39 cellular contexts compared by ENCODE assay signal in the genomic region with DNA sequence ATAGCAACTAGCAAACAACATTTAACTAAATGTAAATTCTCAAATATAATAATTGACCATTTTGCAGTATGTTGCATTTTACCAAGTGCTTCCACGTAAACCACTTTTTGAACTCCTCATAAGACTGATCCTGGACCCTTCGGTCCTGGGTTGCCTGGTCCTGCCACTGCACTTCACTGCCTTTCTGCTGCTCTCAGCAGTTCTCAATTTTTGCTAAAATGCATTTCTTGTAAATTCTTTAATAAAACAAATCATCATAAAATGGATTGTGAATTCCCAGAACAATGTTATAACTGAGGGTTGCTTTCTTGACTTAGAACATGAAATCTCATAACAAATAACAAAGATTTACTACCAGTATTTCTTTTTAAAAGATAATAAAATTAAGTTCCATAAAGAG.
"Had no signal": no experiment of that assay in that cellular context is flagged by ENCODE, and none has a peak within 500 bp of the region (broad histone marks: within the 10 kb centered on the region; RNA-seq: fewer than 3 reads in every experiment).

No MANE protein-coding gene starts in this region.

- H3K36me3 ChIP-seq: adrenal gland, ascending aorta, brain microvascular endothelial cell, breast epithelium, cardiac muscle cell had no signal

- ATAC-seq: activated naive CD4-positive, alpha-beta T cell treated with anti-CD3 and anti-CD28 coated beads, Interleukin-2, amount 50 U/mL, for 72 hours; activated naive CD8-positive, alpha-beta T cell treated with anti-CD3 and anti-CD28 coated beads, Interleukin-2, amount 50 U/mL, for 24 hours; activated T-cell treated with anti-CD3 and anti-CD28 coated beads, Interleukin-2, amount 50 U/mL, for 4 hours; activated T-cell treated with anti-CD3 and anti-CD28 coated beads, Interleukin-2, amount 50 U/mL, for 72 hours; activated T-helper 17 cell treated with anti-CD3 and anti-CD28 coated beads, Interleukin-2, amount 50 U/mL, for 72 hours; body of pancreas had no signal

- H3K27ac Mint-ChIP-seq: activated naive CD4-positive, alpha-beta T cell treated with anti-CD3 and anti-CD28 coated beads for 36 hours; activated naive CD4-positive, alpha-beta T cell treated with anti-CD3 and anti-CD28 coated beads, Interleukin-2, amount 10 ng/mL, durations not matched to agents 7 days and 5 days; activated naive CD4-positive, alpha-beta T cell treated with anti-CD3 and anti-CD28 coated beads, Interleukin-2, amount 50 U/mL, for 24 hours; activated naive CD4-positive, alpha-beta T cell treated with anti-CD3 and anti-CD28 coated beads, Interleukin-2, amount 50 U/mL, for 72 hours; activated naive CD8-positive, alpha-beta T cell; activated naive CD8-positive, alpha-beta T cell treated with anti-CD3 and anti-CD28 coated beads for 36 hours; activated naive CD8-positive, alpha-beta T cell treated with anti-CD3 and anti-CD28 coated beads, Interleukin-2, amount 10 ng/mL, durations not matched to agents 7 days and 5 days; activated naive CD8-positive, alpha-beta T cell treated with anti-CD3 and anti-CD28 coated beads, Interleukin-2, amount 50 U/mL, for 24 hours; activated T-cell treated with anti-CD3 and anti-CD28 coated beads, Interleukin-2, amount 50 U/mL, for 24 hours; activated T-cell treated with anti-CD3 and anti-CD28 coated beads, Interleukin-2, amount 50 U/mL, for 72 hours; activated T-helper 1 cell treated with anti-CD3 and anti-CD28 coated beads, Interleukin-12 subunit alpha, Interleukin-12 subunit beta, Interleukin-2, Interleukin-4 antibody, amounts not matched to agents 30 ng/mL and 10 ng/mL and 1 ng/mL, durations not matched to agents 14 hours and 24 hours and 36 hours; activated T-helper 17 cell treated with anti-CD3 and anti-CD28 coated beads, Interleukin-2, amount 50 U/mL, for 72 hours; activated T-helper 2 cell treated with anti-CD3 and anti-CD28 coated beads, Interferon-gamma antibody, Interleukin-2, Interleukin-4, amounts not matched to agents 10 μg/mL and 5 μg/mL and 100 μg/mL, durations not matched to agents 14 hours and 24 hours and 36 hours; brain had no signal

- H3K9me3 Mint-ChIP-seq: activated naive CD4-positive, alpha-beta T cell treated with anti-CD3 and anti-CD28 coated beads for 36 hours; activated naive CD4-positive, alpha-beta T cell treated with anti-CD3 and anti-CD28 coated beads, Interleukin-2, amount 10 ng/mL, durations not matched to agents 7 days and 5 days; activated naive CD4-positive, alpha-beta T cell treated with anti-CD3 and anti-CD28 coated beads, Interleukin-2, amount 50 U/mL, for 24 hours; activated naive CD4-positive, alpha-beta T cell treated with anti-CD3 and anti-CD28 coated beads, Interleukin-2, amount 50 U/mL, for 72 hours; activated naive CD8-positive, alpha-beta T cell treated with anti-CD3 and anti-CD28 coated beads for 36 hours; activated naive CD8-positive, alpha-beta T cell treated with anti-CD3 and anti-CD28 coated beads, Interleukin-2, amount 10 ng/mL, durations not matched to agents 7 days and 5 days; activated naive CD8-positive, alpha-beta T cell treated with anti-CD3 and anti-CD28 coated beads, Interleukin-2, amount 50 U/mL, for 24 hours; activated T-cell treated with anti-CD3 and anti-CD28 coated beads, Interleukin-2, amount 50 U/mL, for 24 hours; activated T-cell treated with anti-CD3 and anti-CD28 coated beads, Interleukin-2, amount 50 U/mL, for 4 hours; activated T-cell treated with anti-CD3 and anti-CD28 coated beads, Interleukin-2, amount 50 U/mL, for 72 hours; activated T-helper 1 cell treated with anti-CD3 and anti-CD28 coated beads, Interleukin-12 subunit alpha, Interleukin-12 subunit beta, Interleukin-2, Interleukin-4 antibody, amounts not matched to agents 30 ng/mL and 10 ng/mL and 1 ng/mL, durations not matched to agents 14 hours and 24 hours and 36 hours; activated T-helper 17 cell treated with anti-CD3 and anti-CD28 coated beads, Interleukin-2, amount 50 U/mL, for 72 hours; activated T-helper 2 cell treated with anti-CD3 and anti-CD28 coated beads, Interferon-gamma antibody, Interleukin-2, Interleukin-4, amounts not matched to agents 10 μg/mL and 5 μg/mL and 100 μg/mL, durations not matched to agents 14 hours and 24 hours and 36 hours; central memory CD8-positive, alpha-beta T cell had no signal

- H3K27me3 Mint-ChIP-seq: central memory CD8-positive, alpha-beta T cell had no signal

- H3K27me3 ChIP-seq: adrenal gland, ascending aorta, body of pancreas, brain microvascular endothelial cell, breast epithelium, cardiac muscle cell had no signal

- H3K36me3 Mint-ChIP-seq: activated naive CD4-positive, alpha-beta T cell treated with anti-CD3 and anti-CD28 coated beads, Interleukin-2, amount 10 ng/mL, durations not matched to agents 7 days and 5 days; activated naive CD4-positive, alpha-beta T cell treated with anti-CD3 and anti-CD28 coated beads, Interleukin-2, amount 50 U/mL, for 24 hours; activated naive CD4-positive, alpha-beta T cell treated with anti-CD3 and anti-CD28 coated beads, Interleukin-2, amount 50 U/mL, for 72 hours; activated naive CD8-positive, alpha-beta T cell; activated naive CD8-positive, alpha-beta T cell treated with anti-CD3 and anti-CD28 coated beads for 36 hours; activated naive CD8-positive, alpha-beta T cell treated with anti-CD3 and anti-CD28 coated beads, Interleukin-2, amount 10 ng/mL, durations not matched to agents 7 days and 5 days; brain had no signal

- H3K4me1 Mint-ChIP-seq: activated naive CD4-positive, alpha-beta T cell treated with anti-CD3 and anti-CD28 coated beads, Interleukin-2, amount 10 ng/mL, durations not matched to agents 7 days and 5 days; activated naive CD4-positive, alpha-beta T cell treated with anti-CD3 and anti-CD28 coated beads, Interleukin-2, amount 50 U/mL, for 24 hours; activated naive CD8-positive, alpha-beta T cell treated with anti-CD3 and anti-CD28 coated beads for 36 hours; activated naive CD8-positive, alpha-beta T cell treated with anti-CD3 and anti-CD28 coated beads, Interleukin-2, amount 10 ng/mL, durations not matched to agents 7 days and 5 days; activated naive CD8-positive, alpha-beta T cell treated with anti-CD3 and anti-CD28 coated beads, Interleukin-2, amount 50 U/mL, for 24 hours; activated T-helper 17 cell treated with anti-CD3 and anti-CD28 coated beads, Interleukin-2, amount 50 U/mL, for 72 hours; central memory CD8-positive, alpha-beta T cell had no signal

- H3K4me3 Mint-ChIP-seq: activated naive CD4-positive, alpha-beta T cell treated with anti-CD3 and anti-CD28 coated beads for 36 hours; activated naive CD4-positive, alpha-beta T cell treated with anti-CD3 and anti-CD28 coated beads, Interleukin-2, amount 10 ng/mL, durations not matched to agents 7 days and 5 days; activated naive CD4-positive, alpha-beta T cell treated with anti-CD3 and anti-CD28 coated beads, Interleukin-2, amount 50 U/mL, for 24 hours; activated naive CD8-positive, alpha-beta T cell; activated naive CD8-positive, alpha-beta T cell treated with anti-CD3 and anti-CD28 coated beads for 36 hours; activated naive CD8-positive, alpha-beta T cell treated with anti-CD3 and anti-CD28 coated beads, Interleukin-2, amount 10 ng/mL, durations not matched to agents 7 days and 5 days; activated naive CD8-positive, alpha-beta T cell treated with anti-CD3 and anti-CD28 coated beads, Interleukin-2, amount 50 U/mL, for 24 hours; activated T-cell treated with anti-CD3 and anti-CD28 coated beads, Interleukin-2, amount 50 U/mL, for 24 hours; activated T-cell treated with anti-CD3 and anti-CD28 coated beads, Interleukin-2, amount 50 U/mL, for 4 hours; activated T-cell treated with anti-CD3 and anti-CD28 coated beads, Interleukin-2, amount 50 U/mL, for 72 hours; activated T-helper 1 cell treated with anti-CD3 and anti-CD28 coated beads, Interleukin-12 subunit alpha, Interleukin-12 subunit beta, Interleukin-2, Interleukin-4 antibody, amounts not matched to agents 30 ng/mL and 10 ng/mL and 1 ng/mL, durations not matched to agents 14 hours and 24 hours and 36 hours; activated T-helper 17 cell treated with anti-CD3 and anti-CD28 coated beads, Interleukin-2, amount 50 U/mL, for 72 hours; brain; central memory CD8-positive, alpha-beta T cell had no signal

- DNase-seq: activated effector memory CD4-positive, alpha-beta T cell treated with anti-CD3 and anti-CD28 coated beads, Interleukin-2, amount 50 U/mL, for 16 hours; activated effector memory CD4-positive, alpha-beta T cell treated with Interleukin-2 at 50 U/mL for 16 hours; activated gamma-delta T cell; activated gamma-delta T cell treated with Interleukin-2 at 50 U/mL for 16 hours; activated naive CD4-positive, alpha-beta T cell; activated naive CD4-positive, alpha-beta T cell treated with anti-CD3 and anti-CD28 coated beads for 36 hours; activated naive CD4-positive, alpha-beta T cell treated with anti-CD3 and anti-CD28 coated beads, Interleukin-2, amount 10 ng/mL, durations not matched to agents 7 days and 5 days; activated naive CD4-positive, alpha-beta T cell treated with anti-CD3 and anti-CD28 coated beads, Interleukin-2, amount 50 U/mL, for 16 hours; activated naive CD4-positive, alpha-beta T cell treated with Interleukin-2 at 50 U/mL for 16 hours; activated naive CD8-positive, alpha-beta T cell treated with anti-CD3 and anti-CD28 coated beads for 36 hours; activated naive CD8-positive, alpha-beta T cell treated with anti-CD3 and anti-CD28 coated beads, Interleukin-2, amount 10 ng/mL, durations not matched to agents 7 days and 5 days; activated naive CD8-positive, alpha-beta T cell treated with anti-CD3 and anti-CD28 coated beads, Interleukin-2, amount 50 U/mL, for 24 hours; activated T-cell treated with anti-CD3 and anti-CD28 coated beads, Interleukin-2, amount 50 U/mL, for 24 hours; activated T-cell treated with anti-CD3 and anti-CD28 coated beads, Interleukin-2, amount 50 U/mL, for 4 hours; activated T-cell treated with anti-CD3 and anti-CD28 coated beads, Interleukin-2, amount 50 U/mL, for 48 hours; activated T-cell treated with anti-CD3 and anti-CD28 coated beads, Interleukin-2, amount 50 U/mL, for 72 hours; adrenal gland; amniotic stem cell; amygdala; anterior cingulate cortex; aorta; body of pancreas; brain microvascular endothelial cell; caudate nucleus; central memory CD4-positive, alpha-beta T cell; cerebellar nuclear complex had no signal

- H3K9me3 ChIP-seq: adrenal gland, ascending aorta, body of pancreas, breast epithelium had no signal

- H3K4me1 ChIP-seq: ascending aorta, body of pancreas, breast epithelium had no signal

- H3K27ac ChIP-seq: adrenal gland, ascending aorta, body of pancreas, brain microvascular endothelial cell, breast epithelium, cardiac muscle cell had no signal

- FAIRE-seq: astrocyte, bronchial epithelial cell had no signal

- H3K4me3 ChIP-seq: adrenal gland, ascending aorta, body of pancreas, breast epithelium, cardiac muscle cell had no signal
